1 cellular context compared by ENCODE assay signal in genomic region chr2:105934467-105934866, GRCh38.
A peak's percentile ranks its signal among the peaks of the same experiment; 100 is the strongest.
TF ChIP-seq lines count a peak whose summit lies in the region.

No MANE protein-coding gene starts in this region.

TF ChIP-seq in HepG2, 621 proteins besides CTCF, POLR2A, EP300 and RAD21 (continued from another document and continues in another):
- TF ChIP-seq ZFP82 (CRISPR knock-in tag; IDR thresholded peaks at IDR 0.05; ENCODE audit: borderline replicate concordance): no peak
- no peak for TF ChIP-seq TFDP1 (CRISPR knock-in tag; IDR thresholded peaks at IDR 0.05; ENCODE audit: borderline replicate concordance)
- no peak for TF ChIP-seq ZNF615 (CRISPR knock-in tag; IDR thresholded peaks at IDR 0.05; ENCODE audit: borderline replicate concordance)
- no peak for TF ChIP-seq ATM (IDR thresholded peaks at IDR 0.05; ENCODE audit: borderline replicate concordance)
- 0 out of 2 replicates have a peak, but pooled peaks have one; percentile 27 for TF ChIP-seq RARA (CRISPR knock-in tag; IDR thresholded peaks at IDR 0.05)
- TF ChIP-seq ZBTB2 (CRISPR knock-in tag; IDR thresholded peaks at IDR 0.05; ENCODE audit: low read depth): no peak
- TF ChIP-seq SMAD3 (CRISPR knock-in tag; IDR thresholded peaks at IDR 0.05): no peak
- 0 out of 2 replicates have a peak, but pooled peaks have one; percentile 25 for TF ChIP-seq ZMYM4 (CRISPR knock-in tag; IDR thresholded peaks at IDR 0.05)
- TF ChIP-seq HMGA1 (CRISPR knock-in tag; conservative IDR thresholded peaks at IDR 0.05): no peak
- no peak for TF ChIP-seq ZNF720 (CRISPR knock-in tag; IDR thresholded peaks at IDR 0.05)
- no peak for TF ChIP-seq NFYB (CRISPR knock-in tag; IDR thresholded peaks at IDR 0.05)
- TF ChIP-seq FOXP4 (CRISPR knock-in tag; IDR thresholded peaks at IDR 0.05): peak; percentile 65
- TF ChIP-seq SOX6 (IDR thresholded peaks at IDR 0.05): no peak
- peak; percentile 16; the same call in 1 of the 2 replicates for TF ChIP-seq SOX6 (CRISPR knock-in tag; IDR thresholded peaks at IDR 0.05)
- no peak for TF ChIP-seq CREB3 (CRISPR knock-in tag; IDR thresholded peaks at IDR 0.05)
- TF ChIP-seq SAP130 (CRISPR knock-in tag; IDR thresholded peaks at IDR 0.05; ENCODE audit: low read depth): 0 out of 2 replicates have a peak, but pooled peaks have one; percentile 14
- peak; percentile 60; the same call in 1 of the 2 replicates for TF ChIP-seq HMG20A (CRISPR knock-in tag; IDR thresholded peaks at IDR 0.05; ENCODE audit: borderline replicate concordance)
- no peak for TF ChIP-seq ZBTB44 (CRISPR knock-in tag; IDR thresholded peaks at IDR 0.05)
- TF ChIP-seq JUND (CRISPR knock-in tag; IDR thresholded peaks at IDR 0.05): no peak
- no peak for TF ChIP-seq SMAD9 (CRISPR knock-in tag; IDR thresholded peaks at IDR 0.05)
- TF ChIP-seq ZNF644 (CRISPR knock-in tag; IDR thresholded peaks at IDR 0.05; ENCODE audit: low read depth): peak; percentile 67; the same call in 1 of the 2 replicates
- TF ChIP-seq CREBL2 (CRISPR knock-in tag; IDR thresholded peaks at IDR 0.05; ENCODE audit: borderline replicate concordance): no peak
- no peak for TF ChIP-seq TOE1 (CRISPR knock-in tag; IDR thresholded peaks at IDR 0.05)
- peak; percentile 35; the same call in 1 of the 2 replicates for TF ChIP-seq HDAC2 (CRISPR knock-in tag; IDR thresholded peaks at IDR 0.05)
- TF ChIP-seq NR2F6 (IDR thresholded peaks at IDR 0.05): peak; percentile 71
- TF ChIP-seq NR2F6 (CRISPR knock-in tag; IDR thresholded peaks at IDR 0.05): no peak
- no peak for TF ChIP-seq ZKSCAN8 (CRISPR knock-in tag; IDR thresholded peaks at IDR 0.05; ENCODE audit: borderline replicate concordance)
- no peak for TF ChIP-seq ZBTB49 (CRISPR knock-in tag; IDR thresholded peaks at IDR 0.05; ENCODE audit: borderline replicate concordance)
- no peak for TF ChIP-seq FOXK2 (IDR thresholded peaks at IDR 0.05)
- TF ChIP-seq HNF4A (CRISPR knock-in tag; IDR thresholded peaks at IDR 0.05): peak; percentile 68
- no peak for TF ChIP-seq DNMT3B (CRISPR knock-in tag; conservative IDR thresholded peaks at IDR 0.05)
- TF ChIP-seq RXRB (CRISPR knock-in tag; IDR thresholded peaks at IDR 0.05; ENCODE audit: borderline replicate concordance): 0 out of 2 replicates have a peak, but pooled peaks have one; percentile 32
- no peak for TF ChIP-seq DBP (CRISPR knock-in tag; IDR thresholded peaks at IDR 0.05; ENCODE audit: not compliant biosample characterization)
- TF ChIP-seq SOX13 (IDR thresholded peaks at IDR 0.05): no peak; the same call in 1 of the 2 replicates
- TF ChIP-seq SOX13 (CRISPR knock-in tag; conservative IDR thresholded peaks at IDR 0.05 in 1 of 2, IDR thresholded peaks at IDR 0.05 in 1 of 2): peak in 1 of 2 experiments; percentile 57; a peak in 1 of 4 replicates
- TF ChIP-seq CEBPG (CRISPR knock-in tag; IDR thresholded peaks at IDR 0.05): peak; percentile 42
- TF ChIP-seq ZNF609 (CRISPR knock-in tag; IDR thresholded peaks at IDR 0.05; ENCODE audit: borderline replicate concordance): no peak
- TF ChIP-seq RBM22 (optimal IDR thresholded peaks at IDR 0.05; ENCODE audit: low read length): no peak
- no peak for TF ChIP-seq ZNF678 (CRISPR knock-in tag; IDR thresholded peaks at IDR 0.05)
- no peak for TF ChIP-seq TAF15 (IDR thresholded peaks at IDR 0.05; ENCODE audit: low read depth, low read length, poor library complexity, severe bottlenecking)
- no peak for TF ChIP-seq TEAD2 (CRISPR knock-in tag; IDR thresholded peaks at IDR 0.05)
- TF ChIP-seq PITX1 (CRISPR knock-in tag; IDR thresholded peaks at IDR 0.05): no peak
- TF ChIP-seq MIER2 (CRISPR knock-in tag; IDR thresholded peaks at IDR 0.05): 0 out of 2 replicates have a peak, but pooled peaks have one; percentile 17
- no peak for TF ChIP-seq ZNF513 (CRISPR knock-in tag; conservative IDR thresholded peaks at IDR 0.05)
- no peak for TF ChIP-seq ZFP62 (CRISPR knock-in tag; IDR thresholded peaks at IDR 0.05)
- 0 out of 2 replicates have a peak, but pooled peaks have one; percentile 40 for TF ChIP-seq ZNF614 (CRISPR knock-in tag; IDR thresholded peaks at IDR 0.05; ENCODE audit: borderline replicate concordance)
- peak; percentile 70 for TF ChIP-seq ZNF331 (CRISPR knock-in tag; IDR thresholded peaks at IDR 0.05)
- TF ChIP-seq PBX3 (CRISPR knock-in tag; IDR thresholded peaks at IDR 0.05; ENCODE audit: borderline replicate concordance): no peak
- 0 out of 2 replicates have a peak, but pooled peaks have one; percentile 35 for TF ChIP-seq ZNF792 (CRISPR knock-in tag; IDR thresholded peaks at IDR 0.05)
